In the genomic region with DNA sequence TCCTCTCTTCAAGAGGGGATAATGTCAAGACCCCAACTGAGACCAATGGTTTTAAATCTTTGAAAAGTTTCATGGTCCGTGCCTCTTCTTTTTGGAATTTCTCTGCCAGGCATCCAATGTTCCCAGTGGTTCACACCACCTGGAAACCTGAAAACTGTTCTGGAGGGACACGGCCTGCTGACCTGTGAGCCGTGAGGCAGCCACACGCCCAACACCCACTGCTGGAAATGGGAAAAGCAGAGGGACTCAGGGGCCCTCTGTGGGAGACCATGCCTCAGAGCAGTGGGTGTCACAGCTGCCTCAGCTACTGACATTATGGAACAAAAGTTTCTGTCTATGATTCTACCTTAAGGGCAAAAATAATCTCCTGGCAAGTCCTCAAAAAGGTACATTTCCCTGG, we compare ENCODE assay signal across 5 cellular contexts.
"Had no signal": no experiment of that assay in that cellular context is flagged by ENCODE, and none has a peak within 500 bp of the region (broad histone marks: within the 10 kb centered on the region; RNA-seq: fewer than 3 reads in every experiment).

No MANE protein-coding gene starts in this region.

- ATAC-seq: GM23338, K562 had no signal

- H3K27ac Mint-ChIP-seq: GM23338, H9 had no signal

- H3K4me1 Mint-ChIP-seq: GM23338, H9 had no signal

- H3K4me3 Mint-ChIP-seq: GM23338, H9 had no signal

- H3K4me3 ChIP-seq: GM23338, K562 had no signal

- DNase-seq: H9, HCEC 1CT, IMR-90 had no signal
